ENCODE assay signal across 8 cellular contexts in the genomic region with DNA sequence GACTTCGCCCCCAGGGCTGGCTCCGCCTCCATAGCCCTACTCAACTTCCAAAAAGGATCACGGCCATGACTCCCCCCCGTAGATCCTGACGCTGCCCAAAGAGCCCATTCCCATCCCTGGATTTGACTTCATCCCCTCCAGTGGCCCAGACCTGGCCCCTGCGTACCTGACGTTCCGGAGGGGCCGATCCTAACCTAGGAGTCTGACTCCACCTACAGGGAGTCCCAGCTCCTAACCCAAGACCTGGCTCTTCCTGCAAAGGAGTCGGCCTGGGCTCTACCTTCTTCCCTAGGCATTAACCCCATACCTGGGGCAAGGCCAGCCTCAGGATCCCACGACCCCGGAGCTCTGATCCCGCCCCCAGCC. TPM values are rescaled to one million over a fixed set of nuclear protein-coding genes. Genes with fewer than 3 reads are reported as not detected.
DNase-seq lines count a peak whose midpoint lies in the region; ATAC-seq and TF ChIP-seq lines count a peak whose summit lies in the region.
"Had no signal": no experiment of that assay in that cellular context is flagged by ENCODE, and none has a peak within 500 bp of the region (broad histone marks: within the 10 kb centered on the region; RNA-seq: fewer than 3 reads in every experiment).

No MANE protein-coding gene starts in this region.

- ATAC-seq in GM21717 (IDR thresholded peaks at IDR 0.05; ENCODE audit: unreplicated experiment): peak; percentile 3
- ATAC-seq in SK-N-SH treated with all-trans-retinoic acid at 6 μM for 48 hours: peak; percentile 35

- TF ChIP-seq POLR2A in spleen (IDR thresholded peaks at IDR 0.05): no peak
- TF ChIP-seq POLR2A in prostate gland (IDR thresholded peaks at IDR 0.05): no peak

- H3K4me3 ChIP-seq in iPS DF 6.9 (ENCODE audit: low read length): peak overlapping the region; percentile 21; the same call in 1 of the 2 replicates
- H3K4me3 ChIP-seq in spleen: peak overlapping the region; percentile 7 to 66 (median 33)
- peak overlapping the region in 1 of 2 donors; percentile 24 for H3K4me3 ChIP-seq in prostate gland

- H3K27me3 ChIP-seq in iPS DF 6.9 (ENCODE audit: control insufficient read depth, insufficient read depth, low read length): no peaks in the 10 kb centered on the region
- H3K27me3 ChIP-seq in spleen (replicated peaks in 1 of 7): peaks cover 0 to 38% (median 11%) of the 10 kb centered on the region in 7 donors
- no peaks in the 10 kb centered on the region for H3K27me3 ChIP-seq in prostate gland (replicated peaks; ENCODE audit: insufficient read depth)

- H3K9me3 ChIP-seq in iPS DF 6.9 (ENCODE audit: control insufficient read depth, insufficient read depth, low read length): no peaks in the 10 kb centered on the region
- H3K9me3 ChIP-seq in spleen: peaks cover 0 to under 1% (median 0%) of the 10 kb centered on the region in 8 donors
- no peaks in the 10 kb centered on the region for H3K9me3 ChIP-seq in prostate gland

- TF ChIP-seq CTCF in spleen (IDR thresholded peaks at IDR 0.05 in 8 of 11, conservative IDR thresholded peaks at IDR 0.05 in 3 of 11): no peak
- TF ChIP-seq CTCF in prostate gland (IDR thresholded peaks at IDR 0.05): no peak

- no peak overlapping the region for H3K27ac ChIP-seq in iPS DF 6.9 (ENCODE audit: low read length)
- peak overlapping the region in 3 of 8 donors; percentile 46 to 58 (median 54) for H3K27ac ChIP-seq in spleen
- peak overlapping the region in 1 of 2 donors; percentile 42 for H3K27ac ChIP-seq in prostate gland

- peaks cover 4% of the 10 kb centered on the region; the same call in 1 of the 2 replicates for H3K4me1 ChIP-seq in iPS DF 6.9 (ENCODE audit: control insufficient read depth, insufficient read depth, low read length)
- H3K4me1 ChIP-seq in spleen: peaks cover 3 to 30% (median 25%) of the 10 kb centered on the region in 6 donors
- H3K4me1 ChIP-seq in prostate gland (replicated peaks): no peaks in the 10 kb centered on the region

- DNase-seq in iPS DF 6.9 (ENCODE audit: low read depth, low spot score) (no peak), spleen (no peak), DMS114 treated with DMSO at 0.1 percent for 48 hours (lab: John Stamatoyannopoulos, UW; ENCODE audit: unreplicated experiment) (no peak), prostate gland (ENCODE audit: low spot score) (no peak), NCI-H2081 (lab: John Stamatoyannopoulos, UW) (no peak)

- WGBS in iPS DF 6.9 (ENCODE audit: insufficient coverage, insufficient read length): no CpG with 5 or more reads among the region's 13 CpGs
- WGBS in spleen, 5 donors: 5 to 31% (median 15%) methylated on average over 11 to 13 of the region's 13 CpGs
- 28% methylated on average over 13 of the region's 13 CpGs for WGBS in prostate gland

- H3K36me3 ChIP-seq in iPS DF 6.9 (ENCODE audit: control insufficient read depth, insufficient read depth, low read length): peaks cover 2% of the 10 kb centered on the region; the same call in 1 of the 2 replicates
- H3K36me3 ChIP-seq in spleen: no peaks in the 10 kb centered on the region
- no peaks in the 10 kb centered on the region for H3K36me3 ChIP-seq in prostate gland

- intact Hi-C loops in spleen (cut with DNase I; ENCODE audit: low total_unique reads): no loop called here
- intact Hi-C loops in prostate gland (cut with DNase I): no loop called here

TF ChIP-seq in SK-N-SH treated with all-trans-retinoic acid at 6 μM for 48 hours, 23 proteins besides CTCF, POLR2A, EP300 and RAD21 (continues in another document):
- no peak for TF ChIP-seq RARB (CRISPR knock-in tag; IDR thresholded peaks at IDR 0.05)
- TF ChIP-seq CSDC2 (CRISPR knock-in tag; IDR thresholded peaks at IDR 0.05): no peak
- TF ChIP-seq ESRRG (CRISPR knock-in tag; IDR thresholded peaks at IDR 0.05): no peak
- no peak for TF ChIP-seq TOX (CRISPR knock-in tag; IDR thresholded peaks at IDR 0.05; ENCODE audit: borderline replicate concordance)
- no peak for TF ChIP-seq SNAI2 (CRISPR knock-in tag; IDR thresholded peaks at IDR 0.05)
- TF ChIP-seq, protein P1, sequence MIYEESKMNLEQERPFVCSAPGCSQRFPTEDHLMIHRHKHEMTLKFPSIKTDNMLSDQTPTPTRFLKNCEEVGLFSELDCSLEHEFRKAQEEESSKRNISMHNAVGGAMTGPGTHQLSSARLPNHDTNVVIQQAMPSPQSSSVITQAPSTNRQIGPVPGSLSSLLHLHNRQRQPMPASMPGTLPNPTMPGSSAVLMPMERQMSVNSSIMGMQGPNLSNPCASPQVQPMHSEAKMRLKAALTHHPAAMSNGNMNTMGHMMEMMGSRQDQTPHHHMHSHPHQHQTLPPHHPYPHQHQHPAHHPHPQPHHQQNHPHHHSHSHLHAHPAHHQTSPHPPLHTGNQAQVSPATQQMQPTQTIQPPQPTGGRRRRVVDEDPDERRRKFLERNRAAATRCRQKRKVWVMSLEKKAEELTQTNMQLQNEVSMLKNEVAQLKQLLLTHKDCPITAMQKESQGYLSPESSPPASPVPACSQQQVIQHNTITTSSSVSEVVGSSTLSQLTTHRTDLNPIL (CRISPR knock-in tag; IDR thresholded peaks at IDR 0.05; ENCODE audit: low read depth): no peak
- TF ChIP-seq ZFP3 (CRISPR knock-in tag; IDR thresholded peaks at IDR 0.05): no peak
- TF ChIP-seq, protein P2, sequence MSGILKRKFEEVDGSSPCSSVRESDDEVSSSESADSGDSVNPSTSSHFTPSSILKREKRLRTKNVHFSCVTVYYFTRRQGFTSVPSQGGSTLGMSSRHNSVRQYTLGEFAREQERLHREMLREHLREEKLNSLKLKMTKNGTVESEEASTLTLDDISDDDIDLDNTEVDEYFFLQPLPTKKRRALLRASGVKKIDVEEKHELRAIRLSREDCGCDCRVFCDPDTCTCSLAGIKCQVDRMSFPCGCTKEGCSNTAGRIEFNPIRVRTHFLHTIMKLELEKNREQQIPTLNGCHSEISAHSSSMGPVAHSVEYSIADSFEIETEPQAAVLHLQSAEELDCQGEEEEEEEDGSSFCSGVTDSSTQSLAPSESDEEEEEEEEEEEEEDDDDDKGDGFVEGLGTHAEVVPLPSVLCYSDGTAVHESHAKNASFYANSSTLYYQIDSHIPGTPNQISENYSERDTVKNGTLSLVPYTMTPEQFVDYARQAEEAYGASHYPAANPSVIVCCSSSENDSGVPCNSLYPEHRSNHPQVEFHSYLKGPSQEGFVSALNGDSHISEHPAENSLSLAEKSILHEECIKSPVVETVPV (CRISPR knock-in tag; IDR thresholded peaks at IDR 0.05): no peak
- TF ChIP-seq, protein P3, sequence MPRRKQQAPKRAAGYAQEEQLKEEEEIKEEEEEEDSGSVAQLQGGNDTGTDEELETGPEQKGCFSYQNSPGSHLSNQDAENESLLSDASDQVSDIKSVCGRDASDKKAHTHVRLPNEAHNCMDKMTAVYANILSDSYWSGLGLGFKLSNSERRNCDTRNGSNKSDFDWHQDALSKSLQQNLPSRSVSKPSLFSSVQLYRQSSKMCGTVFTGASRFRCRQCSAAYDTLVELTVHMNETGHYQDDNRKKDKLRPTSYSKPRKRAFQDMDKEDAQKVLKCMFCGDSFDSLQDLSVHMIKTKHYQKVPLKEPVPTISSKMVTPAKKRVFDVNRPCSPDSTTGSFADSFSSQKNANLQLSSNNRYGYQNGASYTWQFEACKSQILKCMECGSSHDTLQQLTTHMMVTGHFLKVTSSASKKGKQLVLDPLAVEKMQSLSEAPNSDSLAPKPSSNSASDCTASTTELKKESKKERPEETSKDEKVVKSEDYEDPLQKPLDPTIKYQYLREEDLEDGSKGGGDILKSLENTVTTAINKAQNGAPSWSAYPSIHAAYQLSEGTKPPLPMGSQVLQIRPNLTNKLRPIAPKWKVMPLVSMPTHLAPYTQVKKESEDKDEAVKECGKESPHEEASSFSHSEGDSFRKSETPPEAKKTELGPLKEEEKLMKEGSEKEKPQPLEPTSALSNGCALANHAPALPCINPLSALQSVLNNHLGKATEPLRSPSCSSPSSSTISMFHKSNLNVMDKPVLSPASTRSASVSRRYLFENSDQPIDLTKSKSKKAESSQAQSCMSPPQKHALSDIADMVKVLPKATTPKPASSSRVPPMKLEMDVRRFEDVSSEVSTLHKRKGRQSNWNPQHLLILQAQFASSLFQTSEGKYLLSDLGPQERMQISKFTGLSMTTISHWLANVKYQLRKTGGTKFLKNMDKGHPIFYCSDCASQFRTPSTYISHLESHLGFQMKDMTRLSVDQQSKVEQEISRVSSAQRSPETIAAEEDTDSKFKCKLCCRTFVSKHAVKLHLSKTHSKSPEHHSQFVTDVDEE (CRISPR knock-in tag; IDR thresholded peaks at IDR 0.05): no peak
- TF ChIP-seq BACH2 (CRISPR knock-in tag; IDR thresholded peaks at IDR 0.05; ENCODE audit: borderline replicate concordance): no peak
- TF ChIP-seq ZNF565 (CRISPR knock-in tag; conservative IDR thresholded peaks at IDR 0.05; ENCODE audit: low read depth): no peak
- no peak for TF ChIP-seq ZFP30 (CRISPR knock-in tag; IDR thresholded peaks at IDR 0.05)
- no peak for TF ChIP-seq ARNTL (CRISPR knock-in tag; IDR thresholded peaks at IDR 0.05; ENCODE audit: borderline replicate concordance, low read depth)
- no peak for TF ChIP-seq ZC3H10 (CRISPR knock-in tag; IDR thresholded peaks at IDR 0.05)
- TF ChIP-seq PPARA (CRISPR knock-in tag; IDR thresholded peaks at IDR 0.05; ENCODE audit: borderline replicate concordance): no peak

RNA-seq across cellular contexts. Expression of a gene that starts 10.8 kb away (rescaled TPM):
- total RNA-seq in spleen: 1 to 10 TPM in 4 of 7 donors, under 1 TPM in 2, not detected in 1; 0.79 to 5.1 (median 1.6) TPM
- polyA plus RNA-seq in spleen: 1 to 10 TPM; 2.1 to 2.9 (median 2.5) TPM
- 100 to 1,000 TPM in 1 of 2 donors, 10 to 100 TPM in 1; 47.9 to 107 TPM for total RNA-seq in prostate gland

RNA-seq across cellular contexts. Expression of a gene that starts 15.5 kb away (rescaled TPM):
- total RNA-seq in spleen (10 to 100 TPM in 4 of 7 donors, 1 to 10 TPM in 3; 6.4 to 24.2 (median 13.8) TPM), prostate gland (10 to 100 TPM; 12.5 to 18.2 TPM)
- polyA plus RNA-seq in spleen: 10 to 100 TPM; 17.1 to 24.0 (median 17.9) TPM

RNA-seq across cellular contexts. Expression of a gene that starts 23.5 kb away (rescaled TPM):
- 1 to 10 TPM in 6 of 7 donors, under 1 TPM in 1; 0.80 to 6.6 (median 2.0) TPM for total RNA-seq in spleen
- polyA plus RNA-seq in spleen: 1 to 10 TPM; 2.3 to 3.0 (median 2.5) TPM
- 1 to 10 TPM in 1 of 2 donors, not detected in 1; 6.4 TPM for total RNA-seq in prostate gland

RNA-seq across cellular contexts. Expression of a gene that starts 25.7 kb away (rescaled TPM):
- total RNA-seq in spleen (1 to 10 TPM; 1.6 to 5.0 (median 3.8) TPM), prostate gland (not detected)
- polyA plus RNA-seq in spleen: 1 to 10 TPM; 3.1 to 6.1 (median 4.5) TPM

RNA-seq across cellular contexts. Expression of a gene that starts 48.8 kb away (rescaled TPM):
- total RNA-seq in spleen (1 to 10 TPM in 2 of 7 donors, not detected in 5; 1.2 to 3.9 TPM), prostate gland (10 to 100 TPM in 1 of 2 donors, under 1 TPM in 1; 0.62 to 18.0 TPM)
- under 1 TPM in 2 of 3 donors, not detected in 1; 0.05 to 0.41 TPM for polyA plus RNA-seq in spleen
- total RNA-seq: glomerular endothelial cell had no signal

Comparison
In these comparisons a context has a peak if more than half of its experiments do, and no peak if none do; other contexts are left out.
1. RNA of a gene that starts 10.8 kb away (total RNA-seq): 47.9 to 107 TPM in prostate gland; 0.79 to 5.1 TPM in spleen; every median in the first group is over 4 times any median in the second.